ENCODE assay signal across 8 cellular contexts in genomic region chr9:128770286-128770685, GRCh38. TPM values are rescaled to one million over a fixed set of nuclear protein-coding genes. Genes with fewer than 3 reads are reported as not detected.
DNase-seq lines count a peak whose midpoint lies in the region; ATAC-seq and TF ChIP-seq lines count a peak whose summit lies in the region.

No MANE protein-coding gene starts in this region.

- peaks cover 28% of the 10 kb centered on the region for H3K79me2 ChIP-seq in SK-N-SH (ENCODE audit: insufficient read depth)
- peaks cover 40% of the 10 kb centered on the region for H3K79me2 ChIP-seq in hepatocyte

- H3K4me3 Mint-ChIP-seq in activated B cell treated with CpG ODN at 0.5 μM for 24 hours = peak overlapping the region; percentile 92

- intact Hi-C loops in activated B cell treated with CpG ODN at 0.5 μM for 24 hours (cut with micrococcal nuclease) (loop anchor here (2.0 to 5.0 kb wide), 2 partner anchors 121 to 263 kb away; no protein-coding TSS in a partner anchor), head of caudate nucleus (cut with DNase I) (no loop called here)

- peaks cover 0 to 5% of the 10 kb centered on the region in 2 experiments for H3K36me3 ChIP-seq in SK-N-SH (replicated peaks in 1 of 2; ENCODE audit: control insufficient read depth in 1 of 2, insufficient read depth in 2 of 2, low read length in 1 of 2)
- no peaks in the 10 kb centered on the region for H3K36me3 ChIP-seq in hepatocyte (replicated peaks; ENCODE audit: insufficient read depth, low read depth)
- peaks cover 5 to 10% (median 9%) of the 10 kb centered on the region in 3 donors for H3K36me3 ChIP-seq in skeletal muscle tissue (ENCODE audit: control insufficient read depth in 3 of 3, insufficient read depth in 3 of 3, low read length in 3 of 3)

- H3K36me3 Mint-ChIP-seq in activated B cell treated with CpG ODN at 0.5 μM for 24 hours (ENCODE audit: low read depth) = peaks cover 11% of the 10 kb centered on the region

- TF ChIP-seq CTCF in SK-N-SH (IDR thresholded peaks at IDR 0.05) = no peak
- no peak for TF ChIP-seq CTCF in activated B cell treated with CpG ODN at 0.5 μM for 24 hours (IDR thresholded peaks at IDR 0.05)
- no peak for TF ChIP-seq CTCF in hepatocyte (IDR thresholded peaks at IDR 0.05; ENCODE audit: poor library complexity)

- H3K27ac ChIP-seq in SK-N-SH (ENCODE audit: low read depth in 2 of 2, low read length in 1 of 2) (no peak overlapping the region), hepatocyte (peak overlapping the region; percentile 98), skeletal muscle tissue (ENCODE audit: low read depth, low read length) (peak overlapping the region; percentile 96)

- H3K9me3 ChIP-seq in SK-N-SH (no peaks in the 10 kb centered on the region), hepatocyte (ENCODE audit: low read depth) (no peaks in the 10 kb centered on the region), skeletal muscle tissue (ENCODE audit: control insufficient read depth in 3 of 3, low read length in 3 of 3) (no peaks in the 10 kb centered on the region)

- ATAC-seq in SK-N-SH treated with all-trans-retinoic acid at 6 μM for 48 hours (no peak), activated B cell treated with CpG ODN at 0.5 μM for 24 hours (ENCODE audit: low read depth) (no peak), HG03460 (IDR thresholded peaks at IDR 0.05; ENCODE audit: unreplicated experiment) (no peak)

- POLR2A ChIA-PET in SK-N-SH (lab: Yijun Ruan, JAX) = no interaction called here
- POLR2A ChIA-PET in activated B cell treated with CpG ODN at 0.5 μM for 24 hours (lab: Charles Lee) = interaction anchor here (0.6 to 3.0 kb wide), 6 partner anchors 14 to 218 kb away, joined by 4 to 17 read pairs (median 6); partner anchors contain the start of genes ENDOG, SPTAN1 and ZDHHC12

- H3K4me2 ChIP-seq in SK-N-SH (peak overlapping the region; percentile 99), hepatocyte (peak overlapping the region; percentile 91)

- no peaks in the 10 kb centered on the region for H3K27me3 ChIP-seq in SK-N-SH (ENCODE audit: insufficient read depth)
- no peaks in the 10 kb centered on the region for H3K27me3 ChIP-seq in hepatocyte
- H3K27me3 ChIP-seq in skeletal muscle tissue (ENCODE audit: control insufficient read depth in 3 of 3, insufficient read depth in 3 of 3, low read length in 3 of 3) = no peaks in the 10 kb centered on the region

- TF ChIP-seq RAD21 in SK-N-SH (IDR thresholded peaks at IDR 0.05; ENCODE audit: low read length) = no peak

- peaks cover 24% of the 10 kb centered on the region for H3K4me1 Mint-ChIP-seq in activated B cell treated with CpG ODN at 0.5 μM for 24 hours

- H4K20me1 ChIP-seq in SK-N-SH (ENCODE audit: insufficient read depth) (no peaks in the 10 kb centered on the region), hepatocyte (ENCODE audit: insufficient read depth, poor library complexity, severe bottlenecking) (peaks cover 3% of the 10 kb centered on the region)

- WGBS in SK-N-SH (ENCODE audit: low lambda C conversion rate) = 92% methylated on average over 4 of the region's 4 CpGs
- 87% methylated on average over 4 of the region's 4 CpGs for WGBS in hepatocyte (ENCODE audit: low lambda C conversion rate, missing lambda C conversion rate)

- CTCF ChIA-PET in SK-N-SH (lab: Yijun Ruan, JAX) = interaction anchor here (0.7 to 1.2 kb wide), 2 partner anchors 31 to 67 kb away, joined by 3 to 4 read pairs; no protein-coding TSS in a partner anchor
- CTCF ChIA-PET in activated B cell treated with CpG ODN at 0.5 μM for 24 hours (lab: Charles Lee) = no interaction called here

- no peaks in the 10 kb centered on the region for H3K27me3 Mint-ChIP-seq in activated B cell treated with CpG ODN at 0.5 μM for 24 hours

- no peak overlapping the region for H2AFZ ChIP-seq in SK-N-SH (ENCODE audit: low read depth)
- H2AFZ ChIP-seq in hepatocyte = no peak overlapping the region

- peak overlapping the region; percentile 71 to 90; a peak in 3 of 4 replicates for H3K4me3 ChIP-seq in SK-N-SH (ENCODE audit: low read depth in 2 of 2, low read length in 1 of 2)
- peak overlapping the region; percentile 97 for H3K4me3 ChIP-seq in hepatocyte
- H3K4me3 ChIP-seq in skeletal muscle tissue (ENCODE audit: low read length in 3 of 3) = peak overlapping the region; percentile 97 to 99 (median 98)

- peak overlapping the region; percentile 88 for H3K9ac ChIP-seq in SK-N-SH
- peak overlapping the region; percentile 97 to 99 (median 99) for H3K9ac ChIP-seq in skeletal muscle tissue (ENCODE audit: low read depth in 1 of 3, low read length in 3 of 3)

- peaks cover 0 to 7% of the 10 kb centered on the region in 2 experiments; a peak in 1 of 4 replicates for H3K4me1 ChIP-seq in SK-N-SH (ENCODE audit: control insufficient read depth in 1 of 2, insufficient read depth in 2 of 2, low read depth in 1 of 2, low read length in 1 of 2)
- peaks cover 2% of the 10 kb centered on the region for H3K4me1 ChIP-seq in hepatocyte (ENCODE audit: insufficient read depth)
- H3K4me1 ChIP-seq in skeletal muscle tissue (ENCODE audit: control insufficient read depth in 3 of 3, insufficient read depth in 3 of 3, low read length in 3 of 3) = peaks cover 16 to 30% (median 29%) of the 10 kb centered on the region in 3 donors

- no peak for DNase-seq in SK-N-SH
- no peak for DNase-seq in activated B cell treated with CpG ODN at 0.5 μM for 24 hours
- DNase-seq in hepatocyte (ENCODE audit: low spot score) = no peak
- no peak for DNase-seq in head of caudate nucleus
- no peak for DNase-seq in stimulated activated CD4-positive, alpha-beta T cell treated with anti-CD3 and anti-CD28 coated beads, Interleukin-15, amount 100 ng/mL, for 24 hours

- peak overlapping the region; percentile 84 for H3K27ac Mint-ChIP-seq in activated B cell treated with CpG ODN at 0.5 μM for 24 hours

- TF ChIP-seq EP300 in SK-N-SH (IDR thresholded peaks at IDR 0.05; ENCODE audit: borderline replicate concordance in 1 of 2, low read depth in 1 of 2, low read length in 1 of 2) = no peak

- H3K9me2 ChIP-seq in SK-N-SH (no peaks in the 10 kb centered on the region), hepatocyte (replicated peaks; ENCODE audit: insufficient read depth) (no peaks in the 10 kb centered on the region)

- H3F3A ChIP-seq in SK-N-SH (replicated peaks; ENCODE audit: insufficient read depth) = peaks cover 11% of the 10 kb centered on the region

- H3K9me3 Mint-ChIP-seq in activated B cell treated with CpG ODN at 0.5 μM for 24 hours = no peaks in the 10 kb centered on the region

TF ChIP-seq in SK-N-SH, 30 proteins besides CTCF, POLR2A, EP300 and RAD21 (continues in another document):
- no peak for TF ChIP-seq ELF1 (IDR thresholded peaks at IDR 0.05)

TF ChIP-seq in SK-N-SH treated with all-trans-retinoic acid at 6 μM for 48 hours, 23 proteins besides CTCF, POLR2A, EP300 and RAD21 (continues in another document):
- no peak for TF ChIP-seq CSRNP3 (CRISPR knock-in tag; IDR thresholded peaks at IDR 0.05)
- no peak for TF ChIP-seq BACH2 (CRISPR knock-in tag; IDR thresholded peaks at IDR 0.05; ENCODE audit: borderline replicate concordance)
- TF ChIP-seq ESRRG (CRISPR knock-in tag; IDR thresholded peaks at IDR 0.05) = no peak

RNA-seq across cellular contexts. Expression of gene ZER1, which starts 1.4 kb away (rescaled TPM):
- polyA plus RNA-seq in SK-N-SH (2012; rRNA removed) = 25.4 and 30.9 TPM in 2 replicates
- 12.0 and 17.2 TPM in 2 replicates for polyA plus RNA-seq in SK-N-SH (2012; cell fraction: cytosol; rRNA removed)
- 46.9 and 78.6 TPM in 2 replicates for polyA plus RNA-seq in SK-N-SH (2012; cell fraction: nucleus; rRNA removed)
- 24.0 and 26.0 TPM in 2 replicates for total RNA-seq in activated B cell treated with CpG ODN at 0.5 μM for 24 hours
- total RNA-seq in hepatocyte = 26.0 and 38.9 TPM in 2 replicates
- 24.4 and 25.1 TPM in 2 replicates for polyA plus RNA-seq in hepatocyte
- total RNA-seq in skeletal muscle tissue = 14.6 TPM

RNA-seq across cellular contexts. Expression of gene TBC1D13, which starts 16.8 kb away (rescaled TPM):
- 19.1 and 19.7 TPM in 2 replicates for polyA plus RNA-seq in SK-N-SH (2012; rRNA removed)
- polyA plus RNA-seq in SK-N-SH (2012; cell fraction: cytosol; rRNA removed) = 10.1 and 14.8 TPM in 2 replicates
- polyA plus RNA-seq in SK-N-SH (2012; cell fraction: nucleus; rRNA removed) = 26.5 and 27.7 TPM in 2 replicates
- total RNA-seq in activated B cell treated with CpG ODN at 0.5 μM for 24 hours = 21.5 and 26.4 TPM in 2 replicates
- 21.4 and 39.3 TPM in 2 replicates for total RNA-seq in hepatocyte
- 20.4 and 25.2 TPM in 2 replicates for polyA plus RNA-seq in hepatocyte
- 9.4 TPM for total RNA-seq in skeletal muscle tissue

RNA-seq across cellular contexts. Expression of gene ZDHHC12, which starts 46.4 kb away (rescaled TPM):
- polyA plus RNA-seq in SK-N-SH (2012; rRNA removed) = 36.6 and 51.3 TPM in 2 replicates
- 20.8 and 32.1 TPM in 2 replicates for polyA plus RNA-seq in SK-N-SH (2012; cell fraction: cytosol; rRNA removed)
- polyA plus RNA-seq in SK-N-SH (2012; cell fraction: nucleus; rRNA removed) = 26.9 and 52.8 TPM in 2 replicates
- total RNA-seq in activated B cell treated with CpG ODN at 0.5 μM for 24 hours = 40.0 and 40.7 TPM in 2 replicates
- total RNA-seq in hepatocyte = 26.2 and 33.5 TPM in 2 replicates
- 76.3 and 84.9 TPM in 2 replicates for polyA plus RNA-seq in hepatocyte
- 2.6 TPM for total RNA-seq in skeletal muscle tissue

RNA-seq across cellular contexts. Expression of gene ENDOG, which starts 48.0 kb away (rescaled TPM):
- 22.2 and 26.6 TPM in 2 replicates for polyA plus RNA-seq in SK-N-SH (2012; rRNA removed)
- polyA plus RNA-seq in SK-N-SH (2012; cell fraction: cytosol; rRNA removed) = 12.0 and 18.7 TPM in 2 replicates
- 13.7 and 23.5 TPM in 2 replicates for polyA plus RNA-seq in SK-N-SH (2012; cell fraction: nucleus; rRNA removed)
- 14.6 and 16.9 TPM in 2 replicates for total RNA-seq in activated B cell treated with CpG ODN at 0.5 μM for 24 hours
- 18.9 and 22.5 TPM in 2 replicates for total RNA-seq in hepatocyte
- 32.6 and 37.4 TPM in 2 replicates for polyA plus RNA-seq in hepatocyte
- total RNA-seq in skeletal muscle tissue = 19.3 TPM

RNA-seq across cellular contexts. Expression of gene SPOUT1, which starts 59.3 kb away (rescaled TPM):
- 43.5 and 44.2 TPM in 2 replicates for polyA plus RNA-seq in SK-N-SH (2012; rRNA removed)
- 16.0 and 25.7 TPM in 2 replicates for polyA plus RNA-seq in SK-N-SH (2012; cell fraction: cytosol; rRNA removed)
- polyA plus RNA-seq in SK-N-SH (2012; cell fraction: nucleus; rRNA removed) = 134 and 140 TPM in 2 replicates
- total RNA-seq in activated B cell treated with CpG ODN at 0.5 μM for 24 hours = 78.9 and 79.1 TPM in 2 replicates
- total RNA-seq in hepatocyte = 21.9 and 27.3 TPM in 2 replicates
- 38.5 and 59.6 TPM in 2 replicates for polyA plus RNA-seq in hepatocyte
- 11.0 TPM for total RNA-seq in skeletal muscle tissue

Comparison
In these comparisons a context has a peak if more than half of its experiments do, and no peak if none do; other contexts are left out.
1. H3K27ac ChIP-seq: peak in hepatocyte (single experiment) and skeletal muscle tissue (single experiment); none in SK-N-SH (0 of 2).
2. Peak in every context shown above with its lines, with median percentiles within 50 percentile points of each other: H3K4me3 ChIP-seq.